Comparison of ENCODE assay signal across 8 cellular contexts in the genomic region with DNA sequence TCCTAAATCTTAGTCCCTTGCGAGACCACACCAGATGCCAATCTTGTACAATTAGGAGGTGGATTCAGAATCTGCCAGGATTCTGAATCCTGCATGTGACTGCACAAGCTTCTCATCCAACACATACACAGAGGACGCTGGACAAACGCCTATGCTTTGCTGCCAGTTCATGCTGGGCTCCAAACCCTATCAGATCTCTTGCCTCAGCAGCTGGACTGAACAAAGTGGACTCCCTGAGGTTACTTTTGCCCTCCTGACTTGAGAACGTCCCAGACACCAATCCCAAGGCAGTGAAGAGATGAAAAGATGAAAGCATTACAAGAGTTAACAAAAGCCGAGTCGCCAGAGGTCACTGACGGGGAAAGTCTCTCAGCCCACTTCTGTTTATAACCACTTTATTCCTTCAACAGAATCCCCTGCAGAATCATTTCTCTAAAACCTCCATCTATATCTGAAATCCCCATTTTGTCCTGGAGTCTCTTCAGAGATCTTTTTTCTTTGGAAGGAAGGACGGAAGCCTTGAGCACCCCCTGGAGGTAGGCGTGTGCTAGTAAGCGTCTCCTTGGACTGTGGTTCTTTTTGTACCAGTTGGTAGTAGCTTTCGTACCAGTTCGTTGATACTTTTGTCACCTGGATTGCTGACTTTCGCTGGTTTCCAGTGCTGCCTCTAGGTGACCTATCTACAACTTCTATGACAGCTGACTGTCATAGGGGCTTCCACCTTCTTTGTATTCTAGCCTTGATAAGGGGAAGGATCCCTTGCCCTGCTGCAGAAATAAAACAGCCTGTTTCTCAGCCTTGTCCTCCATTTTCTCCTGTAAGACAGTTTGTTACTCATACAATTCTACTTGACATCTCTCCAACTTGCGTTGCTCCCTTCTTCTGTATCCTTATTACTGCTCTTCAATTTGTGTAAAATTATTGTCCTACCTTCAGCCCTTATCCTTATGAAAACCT. TPM values are rescaled to one million over a fixed set of nuclear protein-coding genes. Genes with fewer than 3 reads are reported as not detected.
DNase-seq lines count a peak whose midpoint lies in the region; ATAC-seq and TF ChIP-seq lines count a peak whose summit lies in the region.

No MANE protein-coding gene starts in this region.

- ATAC-seq in Right ventricle myocardium inferior = peak; percentile 91
- ATAC-seq in HG02981 (IDR thresholded peaks at IDR 0.05; ENCODE audit: unreplicated experiment) = peak; percentile 35
- peak; percentile 92 for ATAC-seq in left colon

- DNase-seq in Right ventricle myocardium inferior (ENCODE audit: missing footprints) = no peak
- DNase-seq in cardiac septum (ENCODE audit: low spot score) = no peak
- DNase-seq in NCI-H2107 (lab: John Stamatoyannopoulos, UW) = peak; percentile 8
- DNase-seq in cerebellum (ENCODE audit: low spot score) = peak; percentile 71
- DNase-seq in left colon = peak; percentile 50 to 75
- peak; percentile 24 for DNase-seq in stimulated activated CD4-positive, alpha-beta T cell treated with anti-CD3 and anti-CD28 coated beads, Interleukin-2, amount 100 ng/mL, for 4 hours (ENCODE audit: low read depth)

- peak; percentile 89 for TF ChIP-seq CTCF in VCaP (conservative IDR thresholded peaks at IDR 0.05)

- H3K27ac ChIP-seq in VCaP = no peak overlapping the region

- intact Hi-C loops in Right ventricle myocardium inferior (cut with DNase I) = loop anchor here (1.0 to 2.0 kb wide), 2 partner anchors 277 to 364 kb away; partner anchors contain the start of gene CCDC83
- intact Hi-C loops in cardiac septum (cut with DNase I) = loop anchor here (2.0 to 5.0 kb wide), 2 partner anchors 276 to 361 kb away; partner anchors contain the start of gene CCDC83
- intact Hi-C loops in left colon (cut with DNase I, micrococcal nuclease) = loop anchor here in 1 of 2 donors (5.0 to 10.0 kb wide), 2 partner anchors 276 to 364 kb away; partner anchors contain the start of gene CCDC83

RNA-seq across cellular contexts. Expression of gene EED, which starts 26.1 kb away (rescaled TPM):
- total RNA-seq in Right ventricle myocardium inferior (12.7 TPM), cardiac septum (12.0 TPM), cerebellum (34.3 TPM), left colon (10 to 100 TPM; 18.0 to 19.0 TPM)

Comparison
In these comparisons a context has a peak if more than half of its experiments do, and no peak if none do; other contexts are left out.
1. ATAC-seq: peak in every context shown above with its lines; median percentile 92 in left colon; 91 in Right ventricle myocardium inferior; 35 in HG02981.
2. DNase-seq: peak in NCI-H2107 (single experiment), cerebellum (single experiment), left colon (2 of 2) and stimulated activated CD4-positive, alpha-beta T cell treated with anti-CD3 and anti-CD28 coated beads, Interleukin-2, amount 100 ng/mL, for 4 hours (single experiment); none in Right ventricle myocardium inferior (single experiment) and cardiac septum (single experiment).